In the genomic region with DNA sequence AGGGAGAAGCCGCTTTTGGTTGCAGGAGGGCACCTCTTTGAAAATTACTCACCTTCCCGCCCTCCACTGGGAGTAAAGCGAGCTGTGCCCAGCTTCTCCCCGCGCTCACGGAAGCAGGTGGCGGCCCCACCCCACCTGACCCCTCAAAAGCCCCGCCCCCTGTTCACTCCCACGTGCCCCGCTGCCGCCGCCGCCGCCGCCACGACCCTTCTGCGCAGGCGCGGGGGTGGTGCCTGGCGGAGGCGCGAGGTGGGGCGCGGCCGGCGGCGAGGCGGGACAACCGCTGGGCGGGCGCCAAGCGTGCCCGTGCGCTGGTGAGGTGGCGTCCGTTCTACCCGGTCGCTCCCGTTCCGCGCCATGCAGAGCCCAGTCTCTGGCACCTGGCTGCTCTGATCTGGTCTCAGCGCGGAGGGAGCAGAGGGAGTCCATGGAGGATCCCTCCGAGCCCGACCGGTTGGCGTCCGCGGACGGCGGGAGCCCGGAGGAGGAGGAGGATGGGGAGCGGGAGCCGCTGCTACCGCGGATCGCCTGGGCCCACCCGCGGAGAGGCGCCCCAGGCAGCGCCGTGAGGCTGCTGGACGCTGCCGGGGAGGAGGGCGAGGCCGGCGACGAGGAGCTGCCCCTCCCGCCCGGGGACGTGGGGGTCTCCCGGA, we compare ENCODE assay signal across 8 cellular contexts. TPM values are rescaled to one million over a fixed set of nuclear protein-coding genes. Genes with fewer than 3 reads are reported as not detected.
DNase-seq lines count a peak whose midpoint lies in the region; ATAC-seq and TF ChIP-seq lines count a peak whose summit lies in the region.

A gene (plus strand): TSS at position 297 of the 653 bp plus-strand sequence. CDS start 131 bp downstream, at position 428.

- H3K27me3 ChIP-seq in right atrium auricular region (no peaks in the 10 kb centered on the region), rectal smooth muscle tissue (ENCODE audit: control insufficient read depth, insufficient read depth, low read length) (no peaks in the 10 kb centered on the region), aorta (ENCODE audit: control insufficient read depth in 1 of 2, insufficient read depth in 2 of 2, low read length in 1 of 2) (no peaks in the 10 kb centered on the region)

- H3K4me3 ChIP-seq in right atrium auricular region (peak within 1 kb of the TSS; percentile 89 to 98), rectal smooth muscle tissue (ENCODE audit: low read length) (peak within 1 kb of the TSS; percentile 91), aorta (ENCODE audit: low read length in 2 of 2) (peak within 1 kb of the TSS; percentile 69 to 93)

- H3K27ac ChIP-seq in angular gyrus (ENCODE audit: low read depth, low read length) = peak within 1 kb of the TSS; percentile 78
- H3K27ac ChIP-seq in right atrium auricular region = peak within 1 kb of the TSS; percentile 98 to 99
- H3K27ac ChIP-seq in rectal smooth muscle tissue (ENCODE audit: low read depth, low read length) = peak within 1 kb of the TSS; percentile 81
- H3K27ac ChIP-seq in aorta (ENCODE audit: low read depth in 1 of 2, low read length in 2 of 2) = peak within 1 kb of the TSS; percentile 73 to 80

- intact Hi-C loops in aorta (cut with DNase I) = loop anchor here (2.0 to 5.0 kb wide), 2 partner anchors 61 to 62 kb away; no protein-coding TSS in a partner anchor

- ATAC-seq in GM18499 (IDR thresholded peaks at IDR 0.05; ENCODE audit: insufficient read depth, unreplicated experiment) (peak; percentile 35), HG02938 (IDR thresholded peaks at IDR 0.05; ENCODE audit: unreplicated experiment) (peak; percentile 50), aorta (ENCODE audit: low FRiP score) (peak; percentile 94)

- WGBS in aorta, 2 donors = 1 to 2% methylated on average over 37 to 72 of the region's 72 CpGs

- H3K36me3 ChIP-seq in right atrium auricular region (no peaks in the 10 kb centered on the region), rectal smooth muscle tissue (ENCODE audit: control insufficient read depth, insufficient read depth, low read length) (no peaks in the 10 kb centered on the region), aorta (ENCODE audit: control insufficient read depth in 1 of 2, insufficient read depth in 2 of 2, low read length in 1 of 2) (no peaks in the 10 kb centered on the region)

- H3K9me3 ChIP-seq in right atrium auricular region (peaks cover 0 to 12% of the 10 kb centered on the region in 2 donors), aorta (ENCODE audit: control insufficient read depth, low read length) (peaks cover 2% of the 10 kb centered on the region)

- DNase-seq in NCI-H187 (lab: John Stamatoyannopoulos, UW) (peak; percentile 91 to 96), T-helper 2 cell (peak; percentile 88 to 95 (median 93)), right atrium auricular region (ENCODE audit: low spot score) (peak; percentile 80), aorta (peak; percentile 91 to 96)

- H3K4me1 ChIP-seq in right atrium auricular region (peaks cover 0 to 15% of the 10 kb centered on the region in 2 donors), rectal smooth muscle tissue (ENCODE audit: control insufficient read depth, insufficient read depth, low read length) (peaks cover 4% of the 10 kb centered on the region), aorta (ENCODE audit: control insufficient read depth in 1 of 2, insufficient read depth in 2 of 2, low read length in 2 of 2) (peaks cover 0 to 3% of the 10 kb centered on the region in 2 donors)

- TF ChIP-seq CTCF in right atrium auricular region (IDR thresholded peaks at IDR 0.05) = peak in 1 of 2 donors; percentile 10

- H3K9ac ChIP-seq in rectal smooth muscle tissue (ENCODE audit: low read length) = peak within 1 kb of the TSS; percentile 76

RNA-seq across cellular contexts. Expression of the gene that starts here (rescaled TPM):
- total RNA-seq in right atrium auricular region (1 to 10 TPM; 2.7 to 5.0 TPM), aorta (10 to 100 TPM; 12.2 to 13.2 TPM)
- 10 to 100 TPM in 1 of 2 donors, 1 to 10 TPM in 1; 6.2 to 20.3 TPM for polyA plus RNA-seq in aorta

Comparison
In these comparisons a context has a peak if more than half of its experiments do, and no peak if none do; other contexts are left out.
1. Peak in every context shown above with its lines: DNase-seq, ATAC-seq, H3K4me3 ChIP-seq and H3K27ac ChIP-seq.
2. ATAC-seq: peak in every context shown above with its lines; median percentile 94 in aorta; 50 in HG02938; 35 in GM18499.